8 cellular contexts compared by ENCODE assay signal in the genomic region with DNA sequence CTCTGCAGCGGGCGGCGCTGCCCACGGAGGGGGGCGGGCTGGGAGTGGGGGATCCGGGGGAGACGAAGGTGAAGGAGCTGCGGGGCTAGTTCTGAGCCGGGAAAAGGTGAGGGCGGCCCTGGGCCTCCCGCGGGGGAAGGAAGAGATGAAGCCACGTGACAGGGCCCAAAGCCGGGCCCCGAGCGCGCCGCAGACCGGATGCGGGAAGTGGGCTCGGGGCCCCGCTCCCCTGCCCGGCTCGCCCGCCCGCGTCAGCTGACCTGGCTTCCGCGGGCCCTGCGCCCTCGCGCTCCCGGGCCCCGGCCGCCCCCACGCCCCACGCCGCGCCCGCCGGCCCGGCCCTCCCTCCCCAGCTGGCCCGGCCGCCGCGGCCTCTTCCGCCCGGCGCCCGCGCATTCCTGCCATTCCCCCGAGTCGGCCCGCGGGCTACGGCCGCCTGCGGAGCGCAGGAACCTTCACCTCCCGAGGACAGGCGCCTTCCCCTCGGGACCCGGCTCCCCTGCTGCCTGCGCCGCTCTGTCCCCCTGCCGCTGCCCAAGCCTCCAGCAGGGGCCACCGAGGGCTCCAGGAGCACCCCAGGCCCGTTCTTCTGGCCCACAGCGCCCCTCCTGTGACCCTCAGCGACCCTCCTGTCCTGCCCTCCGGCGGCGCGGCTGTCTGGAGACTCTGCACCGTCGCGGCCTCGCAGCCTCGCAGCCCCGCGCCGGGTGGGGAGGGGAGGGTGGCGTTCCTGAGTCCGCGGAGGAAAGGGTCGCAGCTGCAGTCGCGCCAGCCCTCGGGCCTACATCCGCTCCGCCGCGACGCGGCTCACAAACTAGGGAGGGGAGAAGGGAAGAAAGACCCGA. TPM values are rescaled to one million over a fixed set of nuclear protein-coding genes. Genes with fewer than 3 reads are reported as not detected.
DNase-seq lines count a peak whose midpoint lies in the region; ATAC-seq and TF ChIP-seq lines count a peak whose summit lies in the region.

No MANE protein-coding gene starts in this region.

- H3K27me3 Mint-ChIP-seq in CD4-positive, CD25-positive, alpha-beta regulatory T cell, result no peaks in the 10 kb centered on the region
- no peaks in the 10 kb centered on the region for H3K27me3 Mint-ChIP-seq in activated naive CD8-positive, alpha-beta T cell treated with anti-CD3 and anti-CD28 coated beads for 36 hours

- H3K36me3 Mint-ChIP-seq in CD4-positive, CD25-positive, alpha-beta regulatory T cell, result no peaks in the 10 kb centered on the region
- H3K36me3 Mint-ChIP-seq in activated naive CD8-positive, alpha-beta T cell treated with anti-CD3 and anti-CD28 coated beads for 36 hours, result peaks cover 3% of the 10 kb centered on the region

- H3K9me3 Mint-ChIP-seq in CD4-positive, CD25-positive, alpha-beta regulatory T cell, result peaks cover 0 to 1% (median 0%) of the 10 kb centered on the region in 7 donors
- H3K9me3 Mint-ChIP-seq in activated naive CD8-positive, alpha-beta T cell treated with anti-CD3 and anti-CD28 coated beads for 36 hours, result no peaks in the 10 kb centered on the region

- 0 to 2% methylated on average over 9 to 44 of the region's 96 CpGs for WGBS in transverse colon (ENCODE audit: low coverage in 1 of 2), 2 donors

- H3K27ac Mint-ChIP-seq in CD4-positive, CD25-positive, alpha-beta regulatory T cell, result peak overlapping the region; percentile 90 to 98 (median 97)
- H3K27ac Mint-ChIP-seq in activated naive CD8-positive, alpha-beta T cell treated with anti-CD3 and anti-CD28 coated beads for 36 hours, result peak overlapping the region; percentile 89

- H3K27me3 ChIP-seq in CD4-positive, CD25-positive, alpha-beta regulatory T cell (ENCODE audit: control insufficient read depth, insufficient read depth, low read length), result no peaks in the 10 kb centered on the region
- H3K27me3 ChIP-seq in cardiac muscle cell, result no peaks in the 10 kb centered on the region
- no peaks in the 10 kb centered on the region for H3K27me3 ChIP-seq in parathyroid adenoma (ENCODE audit: control insufficient read depth, insufficient read depth, low read length)
- H3K27me3 ChIP-seq in transverse colon, result no peaks in the 10 kb centered on the region

- peak overlapping the region; percentile 100 for H2AFZ ChIP-seq in parathyroid adenoma

- peak; percentile 31 for TF ChIP-seq CTCF in cardiac muscle cell (IDR thresholded peaks at IDR 0.05; ENCODE audit: low read depth, low read length)
- no peak for TF ChIP-seq CTCF in parathyroid adenoma (IDR thresholded peaks at IDR 0.05)
- peak; percentile 22 to 69 (median 36) for TF ChIP-seq CTCF in transverse colon (IDR thresholded peaks at IDR 0.05)

- peak; percentile 84 for ATAC-seq in CD4-positive, CD25-positive, alpha-beta regulatory T cell (ENCODE audit: low read depth in 2 of 2)
- ATAC-seq in GM19324 (IDR thresholded peaks at IDR 0.05; ENCODE audit: low FRiP score, unreplicated experiment), result peak; percentile 76
- peak; percentile 32 for ATAC-seq in HG03469 (IDR thresholded peaks at IDR 0.05; ENCODE audit: unreplicated experiment)

- intact Hi-C loops in transverse colon (cut with DNase I; ENCODE audit: low total_unique reads), result loop anchor here (2.0 to 5.0 kb wide), 2 partner anchors 70 to 109 kb away; partner anchors contain the start of gene WNK1

- peak overlapping the region; percentile 92 to 97 (median 94) for H3K4me3 Mint-ChIP-seq in CD4-positive, CD25-positive, alpha-beta regulatory T cell
- peak overlapping the region; percentile 79 for H3K4me3 Mint-ChIP-seq in activated naive CD8-positive, alpha-beta T cell treated with anti-CD3 and anti-CD28 coated beads for 36 hours

- H3K4me1 Mint-ChIP-seq in CD4-positive, CD25-positive, alpha-beta regulatory T cell, result peaks cover 27 to 81% (median 53%) of the 10 kb centered on the region in 4 donors
- H3K4me1 Mint-ChIP-seq in activated naive CD8-positive, alpha-beta T cell treated with anti-CD3 and anti-CD28 coated beads for 36 hours, result peaks cover 56% of the 10 kb centered on the region

- no peaks in the 10 kb centered on the region for H3K79me2 ChIP-seq in parathyroid adenoma

- peak overlapping the region; percentile 89 for H3K4me2 ChIP-seq in parathyroid adenoma (ENCODE audit: low read length)

- peak overlapping the region; percentile 81 for H3K4me3 ChIP-seq in CD4-positive, CD25-positive, alpha-beta regulatory T cell (ENCODE audit: low read depth, low read length)
- H3K4me3 ChIP-seq in cardiac muscle cell, result peak overlapping the region; percentile 29
- H3K4me3 ChIP-seq in parathyroid adenoma (ENCODE audit: low read depth, low read length), result peak overlapping the region; percentile 56
- peak overlapping the region; percentile 48 to 81 (median 74) for H3K4me3 ChIP-seq in transverse colon

- in situ Hi-C loops in transverse colon (cut with MboI; ENCODE audit: low pct_ligation_motif_present in 1 of 4, low pct_unique_long_range_greater_than_20kb in 1 of 4, low sequenced_read_pairs in 3 of 4), result no loop called here

- peak overlapping the region; percentile 94 for H3K27ac ChIP-seq in CD4-positive, CD25-positive, alpha-beta regulatory T cell (ENCODE audit: insufficient read depth, low read length, poor library complexity, severe bottlenecking)
- H3K27ac ChIP-seq in cardiac muscle cell, result peak overlapping the region; percentile 84
- H3K27ac ChIP-seq in parathyroid adenoma, result peak overlapping the region; percentile 81
- peak overlapping the region; percentile 93 to 98 (median 95) for H3K27ac ChIP-seq in transverse colon

- TF ChIP-seq EP300 in transverse colon (IDR thresholded peaks at IDR 0.05; ENCODE audit: low read depth), result no peak

- DNase-seq in CD4-positive, CD25-positive, alpha-beta regulatory T cell, result peak; percentile 71 to 93 (median 81)
- DNase-seq in SKM-1 treated with dmso at 0.1 percent for 144 hours (lab: John Stamatoyannopoulos, UW; ENCODE audit: unreplicated experiment) (peak; percentile 45), cardiac muscle cell (ENCODE audit: low read depth in 1 of 2, low spot score in 1 of 2) (peak; percentile 69 to 90), transverse colon (peak; percentile 84)
- DNase-seq in activated naive CD8-positive, alpha-beta T cell treated with anti-CD3 and anti-CD28 coated beads for 36 hours, result peak; percentile 84

- peak overlapping the region; percentile 71 for H3K9ac ChIP-seq in parathyroid adenoma

- H3K9me3 ChIP-seq in CD4-positive, CD25-positive, alpha-beta regulatory T cell (ENCODE audit: control insufficient read depth in 2 of 2, low read length in 2 of 2), result no peaks in the 10 kb centered on the region
- H3K9me3 ChIP-seq in cardiac muscle cell (ENCODE audit: low read depth) (no peaks in the 10 kb centered on the region), parathyroid adenoma (ENCODE audit: control insufficient read depth, low read length) (no peaks in the 10 kb centered on the region), transverse colon (no peaks in the 10 kb centered on the region)

- no peaks in the 10 kb centered on the region for H3K36me3 ChIP-seq in CD4-positive, CD25-positive, alpha-beta regulatory T cell (ENCODE audit: control insufficient read depth, insufficient read depth, low read length)
- H3K36me3 ChIP-seq in cardiac muscle cell (no peaks in the 10 kb centered on the region), parathyroid adenoma (ENCODE audit: control insufficient read depth, insufficient read depth, low read length) (no peaks in the 10 kb centered on the region), transverse colon (no peaks in the 10 kb centered on the region)

- H3K4me1 ChIP-seq in CD4-positive, CD25-positive, alpha-beta regulatory T cell (ENCODE audit: control insufficient read depth, insufficient read depth, low read length, poor library complexity, severe bottlenecking), result peaks cover 59% of the 10 kb centered on the region
- H3K4me1 ChIP-seq in cardiac muscle cell (ENCODE audit: low read depth) (peaks cover 13% of the 10 kb centered on the region), parathyroid adenoma (peaks cover 22% of the 10 kb centered on the region), transverse colon (peaks cover 6 to 42% (median 29%) of the 10 kb centered on the region in 4 donors)

- peak; percentile 64 for TF ChIP-seq POLR2A in transverse colon (IDR thresholded peaks at IDR 0.05)

RNA-seq across cellular contexts. Expression of gene NINJ2, which starts 20.4 kb away (rescaled TPM):
- total RNA-seq in CD4-positive, CD25-positive, alpha-beta regulatory T cell, result 16.8 TPM
- polyA plus RNA-seq in CD4-positive, CD25-positive, alpha-beta regulatory T cell, result 100 to 1,000 TPM; 106 to 170 (median 143) TPM
- total RNA-seq in activated naive CD8-positive, alpha-beta T cell treated with anti-CD3 and anti-CD28 coated beads for 36 hours, result 1 to 10 TPM; 1.4 to 1.9 TPM
- total RNA-seq in cardiac muscle cell (1.4 TPM in 1 of 2 replicates, not detected in the other), transverse colon (1 to 10 TPM; 1.4 to 8.0 (median 5.6) TPM)
- polyA plus RNA-seq in cardiac muscle cell, result 2.3 and 3.5 TPM in 2 replicates

Comparison
In these comparisons a context has a peak if more than half of its experiments do, and no peak if none do; other contexts are left out.
1. Peak in every context shown above with its lines: DNase-seq, ATAC-seq, H3K4me3 ChIP-seq and H3K27ac ChIP-seq.
2. ATAC-seq: peak in every context shown above with its lines; median percentile 84 in CD4-positive, CD25-positive, alpha-beta regulatory T cell; 76 in GM19324; 32 in HG03469.
3. H3K4me3 ChIP-seq: peak in every context shown above with its lines; median percentile 81 in CD4-positive, CD25-positive, alpha-beta regulatory T cell; 74 in transverse colon; 56 in parathyroid adenoma; 29 in cardiac muscle cell.